In genomic region chr10:80472234-80473095, GRCh38 we compare ENCODE assay signal across 1 cellular context.
TF ChIP-seq lines count a peak whose summit lies in the region.

No MANE protein-coding gene starts in this region.

TF ChIP-seq in HCT116, 20 proteins besides CTCF, POLR2A, EP300 and RAD21 (continued from another document):
- TF ChIP-seq REST (IDR thresholded peaks at IDR 0.05; ENCODE audit: low read depth) (no peak), EZH2phosphoT487 (IDR thresholded peaks at IDR 0.05; ENCODE audit: borderline replicate concordance) (no peak), YY1 (IDR thresholded peaks at IDR 0.05; ENCODE audit: extremely low read depth, insufficient replicate concordance, low read depth, low read length) (no peak), FOSL1 (IDR thresholded peaks at IDR 0.05; ENCODE audit: low read depth) (peak; percentile 58), JUND (IDR thresholded peaks at IDR 0.05) (0 out of 2 replicates have a peak, but pooled peaks have one; percentile 24), EGR1 (IDR thresholded peaks at IDR 0.05; ENCODE audit: low read depth) (no peak), EZH2 (IDR thresholded peaks at IDR 0.05) (no peak), ELF1 (IDR thresholded peaks at IDR 0.05; ENCODE audit: borderline replicate concordance, low read depth) (no peak), CBX3 (IDR thresholded peaks at IDR 0.05; ENCODE audit: low read depth) (no peak)
